14 cellular contexts compared by ENCODE assay signal in genomic region chr20:12798286-12798685, GRCh38.
DNase-seq lines count a peak whose midpoint lies in the region; ATAC-seq and TF ChIP-seq lines count a peak whose summit lies in the region.
"Had no signal": no experiment of that assay in that cellular context is flagged by ENCODE, and none has a peak within 500 bp of the region (broad histone marks: within the 10 kb centered on the region; RNA-seq: fewer than 3 reads in every experiment).

No MANE protein-coding gene starts in this region.

- H3K27me3 Mint-ChIP-seq in WTC11 (ENCODE audit: low read depth), result no peaks in the 10 kb centered on the region
- peaks cover 3% of the 10 kb centered on the region for H3K27me3 Mint-ChIP-seq in nephron progenitor cell (ENCODE audit: low read depth, poor library complexity)

- intact Hi-C loops in lower lobe of right lung (cut with DNase I) (no loop called here), ovary (cut with DNase I) (no loop called here)

- 81% methylated on average over 4 of the region's 4 CpGs for WGBS in ovary, 3 donors

- H3K4me3 Mint-ChIP-seq in WTC11, result no peak overlapping the region
- H3K4me3 Mint-ChIP-seq in nephron progenitor cell, result no peak overlapping the region

- no peaks in the 10 kb centered on the region for H3K9me3 ChIP-seq in lower lobe of right lung
- no peaks in the 10 kb centered on the region for H3K9me3 ChIP-seq in ovary

- no peak for TF ChIP-seq CTCF in WTC11 (IDR thresholded peaks at IDR 0.05)
- no peak for TF ChIP-seq CTCF in nephron progenitor cell (IDR thresholded peaks at IDR 0.05)
- TF ChIP-seq CTCF in lower lobe of right lung (IDR thresholded peaks at IDR 0.05), result no peak
- no peak for TF ChIP-seq CTCF in ovary (IDR thresholded peaks at IDR 0.05)

- peaks cover 6% of the 10 kb centered on the region for H3K9me3 Mint-ChIP-seq in WTC11
- H3K9me3 Mint-ChIP-seq in nephron progenitor cell, result no peaks in the 10 kb centered on the region

- TF ChIP-seq POLR2A in ovary (IDR thresholded peaks at IDR 0.05), result no peak

- POLR2A ChIA-PET in WTC11 (lab: Charles Lee), result no interaction called here

- CTCF ChIA-PET in WTC11 (lab: Charles Lee), result interaction anchor here (1.3 kb wide), 1 partner anchor 9 kb away, joined by 5 read pairs; no protein-coding TSS in a partner anchor

- no peak for TF ChIP-seq EP300 in ovary (IDR thresholded peaks at IDR 0.05)

- H3K27me3 ChIP-seq in lower lobe of right lung (ENCODE audit: low read depth), result no peaks in the 10 kb centered on the region
- no peaks in the 10 kb centered on the region for H3K27me3 ChIP-seq in ovary

- H3K4me3 ChIP-seq in lower lobe of right lung, result no peak overlapping the region
- no peak overlapping the region for H3K4me3 ChIP-seq in ovary
- H3K4me3 ChIP-seq: GM12878 had no signal

- H3K36me3 Mint-ChIP-seq in WTC11, result 0 out of 2 replicates have a peak, but pooled peaks cover 3% of the 10 kb centered on the region
- H3K36me3 Mint-ChIP-seq in nephron progenitor cell (ENCODE audit: low read depth), result no peaks in the 10 kb centered on the region

- H3K4me1 Mint-ChIP-seq in WTC11 (peaks cover 14% of the 10 kb centered on the region), nephron progenitor cell (no peaks in the 10 kb centered on the region)

- peak; percentile 23 for DNase-seq in NCI-H82 (lab: John Stamatoyannopoulos, UW)
- DNase-seq in NCI-H82 treated with DMSO at 0.1 percent for 48 hours (lab: John Stamatoyannopoulos, UW; ENCODE audit: unreplicated experiment), result no peak
- peak; percentile 26 for DNase-seq in WTC11 (ENCODE audit: low spot score)
- DNase-seq in iPS DF 4.7 (ENCODE audit: extremely low read depth, low spot score), result peak; percentile 25
- DNase-seq in nephron progenitor cell, result no peak
- DNase-seq in foreskin melanocyte, result no peak
- no peak for DNase-seq in lower lobe of right lung
- no peak for DNase-seq in ovary
- DNase-seq: Calu3, DMS 273 treated with DMSO at 0.1 percent for 48 hours, GOT3, IMR-90 had no signal

- H3K4me1 ChIP-seq in lower lobe of right lung, result no peaks in the 10 kb centered on the region
- no peaks in the 10 kb centered on the region for H3K4me1 ChIP-seq in ovary (ENCODE audit: insufficient read depth)

- ATAC-seq in WTC11 (peak; percentile 100), lower lobe of right lung (no peak)
- ATAC-seq: GM12878 had no signal

- H3K36me3 ChIP-seq in lower lobe of right lung, result no peaks in the 10 kb centered on the region
- H3K36me3 ChIP-seq in ovary, result no peaks in the 10 kb centered on the region

- H3K27ac ChIP-seq in lower lobe of right lung (no peak overlapping the region), ovary (no peak overlapping the region)
- H3K27ac ChIP-seq: 22Rv1 had no signal

- H3K27ac Mint-ChIP-seq in WTC11, result no peak overlapping the region
- H3K27ac Mint-ChIP-seq in nephron progenitor cell, result peak overlapping the region; percentile 22

TF ChIP-seq in WTC11, 78 proteins besides CTCF, POLR2A, EP300 and RAD21:
- TF ChIP-seq ZNF121 (CRISPR knock-in tag; IDR thresholded peaks at IDR 0.05), result peak; percentile 63; the same call in 1 of the 2 replicates
- TF ChIP-seq, protein P1, sequence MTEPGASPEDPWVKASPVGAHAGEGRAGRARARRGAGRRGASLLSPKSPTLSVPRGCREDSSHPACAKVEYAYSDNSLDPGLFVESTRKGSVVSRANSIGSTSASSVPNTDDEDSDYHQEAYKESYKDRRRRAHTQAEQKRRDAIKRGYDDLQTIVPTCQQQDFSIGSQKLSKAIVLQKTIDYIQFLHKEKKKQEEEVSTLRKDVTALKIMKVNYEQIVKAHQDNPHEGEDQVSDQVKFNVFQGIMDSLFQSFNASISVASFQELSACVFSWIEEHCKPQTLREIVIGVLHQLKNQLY (CRISPR knock-in tag; IDR thresholded peaks at IDR 0.05), result no peak

Comparison
In these comparisons a context has a peak if more than half of its experiments do, and no peak if none do; other contexts are left out.
1. DNase-seq: peak in NCI-H82 (single experiment), WTC11 (single experiment) and iPS DF 4.7 (single experiment); none in NCI-H82 treated with DMSO at 0.1 percent for 48 hours (single experiment), nephron progenitor cell (single experiment), foreskin melanocyte (single experiment), lower lobe of right lung (single experiment) and ovary (0 of 5).